ENCODE assay signal across 8 cellular contexts in genomic region chr7:148264933-148265557, GRCh38.
DNase-seq lines count a peak whose midpoint lies in the region; ATAC-seq and TF ChIP-seq lines count a peak whose summit lies in the region.

No MANE protein-coding gene starts in this region.

- H2AFZ ChIP-seq in OCI-LY3 (ENCODE audit: low read depth, low read length) = no peak overlapping the region

- WGBS in esophagus muscularis mucosa = 65% methylated on average over 7 of the region's 7 CpGs

- no peak for TF ChIP-seq EP300 in esophagus muscularis mucosa (IDR thresholded peaks at IDR 0.05)

- H3K9me3 ChIP-seq in OCI-LY3 (ENCODE audit: insufficient read depth, low read length) = no peaks in the 10 kb centered on the region
- no peaks in the 10 kb centered on the region for H3K9me3 ChIP-seq in esophagus muscularis mucosa
- H3K9me3 ChIP-seq in effector memory CD4-positive, alpha-beta T cell (ENCODE audit: control insufficient read depth, low read length) = no peaks in the 10 kb centered on the region

- H3K27me3 ChIP-seq in OCI-LY3 (ENCODE audit: low read depth, low read length) = peaks cover 41% of the 10 kb centered on the region
- H3K27me3 ChIP-seq in esophagus muscularis mucosa = no peaks in the 10 kb centered on the region
- no peaks in the 10 kb centered on the region for H3K27me3 ChIP-seq in effector memory CD4-positive, alpha-beta T cell (replicated peaks; ENCODE audit: control insufficient read depth, insufficient read depth, low read length, poor library complexity, severe bottlenecking)

- TF ChIP-seq CTCF in GM12875 (IDR thresholded peaks at IDR 0.05; ENCODE audit: borderline replicate concordance, insufficient read depth, low read depth, low read length) = peak; percentile 58; the same call in 1 of the 2 replicates
- TF ChIP-seq CTCF in OCI-LY3 (IDR thresholded peaks at IDR 0.05; ENCODE audit: low read depth, low read length) = peak; percentile 72
- peak; percentile 53 to 65 (median 53) for TF ChIP-seq CTCF in esophagus muscularis mucosa (IDR thresholded peaks at IDR 0.05)

- H3K36me3 ChIP-seq in OCI-LY3 (replicated peaks; ENCODE audit: low read depth, low read length) (no peaks in the 10 kb centered on the region), esophagus muscularis mucosa (no peaks in the 10 kb centered on the region)
- no peaks in the 10 kb centered on the region for H3K36me3 ChIP-seq in effector memory CD4-positive, alpha-beta T cell (ENCODE audit: control insufficient read depth, insufficient read depth, low read length)

- H3K4me3 ChIP-seq in GM12875 (ENCODE audit: low read depth, low read length) = no peak overlapping the region
- no peak overlapping the region for H3K4me3 ChIP-seq in OCI-LY3 (ENCODE audit: low read length)
- H3K4me3 ChIP-seq in esophagus muscularis mucosa = no peak overlapping the region
- no peak overlapping the region for H3K4me3 ChIP-seq in effector memory CD4-positive, alpha-beta T cell (ENCODE audit: insufficient read depth, low read depth, low read length, poor library complexity, severe bottlenecking)

- H3K4me1 ChIP-seq in OCI-LY3 (ENCODE audit: low read length) (peaks cover 20% of the 10 kb centered on the region), esophagus muscularis mucosa (peaks cover 0 to 26% (median 20%) of the 10 kb centered on the region in 4 donors)
- no peaks in the 10 kb centered on the region for H3K4me1 ChIP-seq in effector memory CD4-positive, alpha-beta T cell (ENCODE audit: control insufficient read depth, insufficient read depth, low read length, poor library complexity, severe bottlenecking)

- H4K20me1 ChIP-seq in OCI-LY3 (ENCODE audit: insufficient read depth, low read length) = no peaks in the 10 kb centered on the region

- H3K27ac ChIP-seq in OCI-LY3 (ENCODE audit: low read length) (no peak overlapping the region), esophagus muscularis mucosa (replicated peaks in 1 of 4) (no peak overlapping the region)
- H3K27ac ChIP-seq in effector memory CD4-positive, alpha-beta T cell (ENCODE audit: insufficient read depth, low read length, poor library complexity, severe bottlenecking) = no peak overlapping the region

- no peaks in the 10 kb centered on the region for H3K79me2 ChIP-seq in OCI-LY3 (ENCODE audit: low read length)

- intact Hi-C loops in esophagus muscularis mucosa (cut with DNase I) = no loop called here

- no peak for ATAC-seq in HG02981 (IDR thresholded peaks at IDR 0.05; ENCODE audit: unreplicated experiment)

- peak; percentile 8 for DNase-seq in AG08396 (ENCODE audit: low spot score)
- DNase-seq in HPDE6-E6E7 (ENCODE audit: extremely low spot score) = peak; percentile 8
- DNase-seq in esophagus muscularis mucosa (ENCODE audit: extremely low spot score) = no peak
- DNase-seq in retina = peak; percentile 52
- no peak for DNase-seq in effector memory CD4-positive, alpha-beta T cell

- no peak for TF ChIP-seq POLR2A in esophagus muscularis mucosa (IDR thresholded peaks at IDR 0.05; ENCODE audit: low read depth)

- no peak overlapping the region for H3K9ac ChIP-seq in OCI-LY3 (ENCODE audit: low read length)

- no peak overlapping the region for H3K4me2 ChIP-seq in OCI-LY3 (ENCODE audit: low read length)

Comparison
In these comparisons a context has a peak if more than half of its experiments do, and no peak if none do; other contexts are left out.
1. DNase-seq: peak in AG08396 (single experiment), HPDE6-E6E7 (single experiment) and retina (single experiment); none in esophagus muscularis mucosa (single experiment) and effector memory CD4-positive, alpha-beta T cell (0 of 3).
2. Peak in every context shown above with its lines, with median percentiles within 50 percentile points of each other: CTCF ChIP-seq.